Comparison of ENCODE assay signal across 1 cellular context in the genomic region with DNA sequence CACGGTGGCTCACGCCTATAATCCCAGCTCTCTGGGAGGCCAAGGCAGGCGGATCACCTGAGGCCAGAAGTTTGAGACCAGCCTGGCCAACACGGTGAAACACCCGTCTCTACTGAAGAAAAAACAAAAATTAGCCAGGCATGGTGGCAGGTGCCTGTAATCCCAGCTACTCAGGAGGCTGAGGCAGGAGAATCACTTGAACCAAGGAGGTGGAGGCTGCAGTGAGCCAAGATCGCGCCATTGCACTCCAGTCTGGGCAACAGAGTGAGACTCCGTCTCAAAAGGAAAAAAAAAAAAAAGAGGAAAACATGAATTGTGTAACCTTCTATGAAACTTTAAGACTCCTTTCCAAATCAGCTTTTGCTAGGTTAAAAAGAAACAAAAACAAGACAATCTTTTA.
TF ChIP-seq lines count a peak whose summit lies in the region.

No MANE protein-coding gene starts in this region.

TF ChIP-seq in HEK293, 187 proteins besides CTCF, POLR2A, EP300 and RAD21:
- peak; percentile 37; the same call in 1 of the 2 replicates for TF ChIP-seq ZNF600 (tag by site-specific recombination; IDR thresholded peaks at IDR 0.05)
- peak; percentile 36; the same call in 1 of the 2 replicates for TF ChIP-seq ZNF2 (tag by site-specific recombination; IDR thresholded peaks at IDR 0.05)
- 0 out of 2 replicates have a peak, but pooled peaks have one; percentile 11 for TF ChIP-seq ZBTB17 (tag by site-specific recombination; IDR thresholded peaks at IDR 0.05)
- TF ChIP-seq GLIS1 (tag by site-specific recombination; IDR thresholded peaks at IDR 0.05): peak; percentile 71
- peak; percentile 66; the same call in 1 of the 2 replicates for TF ChIP-seq ZNF121 (tag by site-specific recombination; IDR thresholded peaks at IDR 0.05)
TF ChIP-seq in HEK293: peak in this region for 5; not testable (repeated sequence) for 182.
